In the genomic region with DNA sequence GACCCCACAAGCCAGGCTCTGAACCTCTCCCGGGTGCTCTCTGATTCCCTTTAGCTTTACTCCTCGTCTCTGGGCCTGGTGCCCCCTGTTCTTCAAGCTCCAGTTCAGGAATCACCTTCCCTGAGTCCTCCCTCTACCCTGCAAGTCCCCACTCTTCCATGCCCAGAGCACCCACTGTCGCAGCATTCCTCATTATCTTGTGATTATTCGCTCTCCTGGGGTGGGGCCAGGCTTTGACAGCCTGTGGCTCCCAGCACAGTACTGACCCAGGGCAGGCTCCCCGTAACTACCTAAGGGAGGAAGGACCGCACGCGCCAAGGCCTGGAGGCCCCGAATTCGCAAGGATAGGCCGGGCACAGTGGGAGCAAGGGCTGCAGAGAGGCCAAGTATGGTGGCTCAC, we compare ENCODE assay signal across 21 cellular contexts. TPM values are rescaled to one million over a fixed set of nuclear protein-coding genes. Genes with fewer than 3 reads are reported as not detected.
DNase-seq lines count a peak whose midpoint lies in the region; ATAC-seq and TF ChIP-seq lines count a peak whose summit lies in the region.
"Had no signal": no experiment of that assay in that cellular context is flagged by ENCODE, and none has a peak within 500 bp of the region (broad histone marks: within the 10 kb centered on the region; RNA-seq: fewer than 3 reads in every experiment).

No MANE protein-coding gene starts in this region.

- TF ChIP-seq EP300 in transverse colon (IDR thresholded peaks at IDR 0.05; ENCODE audit: low read depth) = no peak

- H3K36me3 Mint-ChIP-seq in stimulated activated effector memory CD8-positive, alpha-beta T cell treated with anti-CD3 and anti-CD28 coated beads, Interleukin-12 subunit alpha, Interleukin-12 subunit beta, amount 100 ng/mL, for 72 hours = no peaks in the 10 kb centered on the region
- H3K36me3 Mint-ChIP-seq: naive B cell had no signal

- CTCF ChIA-PET in HCT116 (lab: Charles Lee) = interaction anchor here (0.9 to 1.6 kb wide), 9 partner anchors 8 to 212 kb away, joined by 3 to 15 read pairs (median 5); partner anchors contain the start of gene CDC20

- no peaks in the 10 kb centered on the region for H3K79me1 ChIP-seq in neuronal stem cell (ENCODE audit: low read depth, low read length)

- no peak for ATAC-seq in HCT116
- ATAC-seq in stimulated activated effector memory CD8-positive, alpha-beta T cell treated with anti-CD3 and anti-CD28 coated beads, Interleukin-12 subunit alpha, Interleukin-12 subunit beta, amount 100 ng/mL, for 72 hours = no peak

- H2AK5ac ChIP-seq in neuronal stem cell (ENCODE audit: low read depth, low read length) = no peak overlapping the region

- H4K8ac ChIP-seq in neuronal stem cell (ENCODE audit: low read depth, low read length) = no peak overlapping the region

- no peak overlapping the region for H2BK120ac ChIP-seq in neuronal stem cell (ENCODE audit: low read depth, low read length)

- intact Hi-C loops in HCT116 (cut with micrococcal nuclease) (no loop called here), colonic mucosa (cut with DNase I) (no loop called here), transverse colon (cut with DNase I; ENCODE audit: low total_unique reads) (no loop called here), testis (cut with DNase I; ENCODE audit: low total_unique reads) (no loop called here)

- peak overlapping the region; percentile 56 for H3K9ac ChIP-seq in HCT116 (ENCODE audit: low read length)
- peak overlapping the region in 1 of 2 donors; percentile 93 for H3K9ac ChIP-seq in colonic mucosa (ENCODE audit: low read depth in 2 of 2, low read length in 2 of 2)
- peak overlapping the region; percentile 38 to 98 for H3K9ac ChIP-seq in mucosa of rectum (ENCODE audit: low read depth in 1 of 2, low read length in 2 of 2)
- H3K9ac ChIP-seq in neuronal stem cell (ENCODE audit: low read depth, low read length, poor library complexity) = no peak overlapping the region

- no peaks in the 10 kb centered on the region for H3K9me2 ChIP-seq in HCT116 (ENCODE audit: insufficient read depth)

- H2BK15ac ChIP-seq in neuronal stem cell (ENCODE audit: low read length) = no peak overlapping the region

- TF ChIP-seq CTCF in HCT116 (IDR thresholded peaks at IDR 0.05 in 2 of 3, conservative IDR thresholded peaks at IDR 0.05 in 1 of 3; ENCODE audit: borderline replicate concordance in 1 of 3, insufficient read depth in 1 of 3, low read depth in 2 of 3, low read length in 2 of 3) (no peak), colonic mucosa (IDR thresholded peaks at IDR 0.05) (no peak), transverse colon (IDR thresholded peaks at IDR 0.05) (no peak), testis (IDR thresholded peaks at IDR 0.05) (no peak)

- 80% methylated on average over 11 of the region's 11 CpGs; no CpG with 5 or more reads in 1 of the 2 donors for WGBS in transverse colon (ENCODE audit: low coverage in 1 of 2), 2 donors
- WGBS in testis, 2 donors = 82 to 94% methylated on average over 5 to 11 of the region's 11 CpGs
- WGBS in neuronal stem cell (ENCODE audit: extremely low coverage in 2 of 2, insufficient read length in 2 of 2, insufficient replicate concordance in 1 of 2), 2 donors = no CpG with 5 or more reads among the region's 11 CpGs

- H3K36me3 ChIP-seq in HCT116 (ENCODE audit: control insufficient read depth in 1 of 2, insufficient read depth in 2 of 2, low read length in 2 of 2) (0 out of 4 replicates have a peak, but pooled peaks cover 0 to 2% of the 10 kb centered on the region in 2 experiments), colonic mucosa (no peaks in the 10 kb centered on the region), mucosa of rectum (ENCODE audit: control insufficient read depth in 2 of 2, insufficient read depth in 2 of 2, low read length in 2 of 2) (peaks cover 0 to 7% of the 10 kb centered on the region in 2 donors), transverse colon (no peaks in the 10 kb centered on the region), testis (ENCODE audit: low read depth, missing control alignments) (no peaks in the 10 kb centered on the region), neuronal stem cell (replicated peaks in 1 of 2; ENCODE audit: control insufficient read depth in 2 of 2, insufficient read depth in 2 of 2, low read length in 2 of 2) (no peaks in the 10 kb centered on the region)
- H3K36me3 ChIP-seq: adrenal gland, cardiac muscle cell, esophagus muscularis mucosa, ovary had no signal

- peak overlapping the region; percentile 55; the same call in 1 of the 2 replicates for H3K27ac ChIP-seq in HCT116 (ENCODE audit: low read depth, low read length)
- H3K27ac ChIP-seq in colonic mucosa = peak overlapping the region; percentile 85
- peak overlapping the region; percentile 92 to 98 for H3K27ac ChIP-seq in mucosa of rectum (ENCODE audit: low read depth in 2 of 2, low read length in 2 of 2)
- H3K27ac ChIP-seq in transverse colon = peak overlapping the region; percentile 77 to 85 (median 82)
- no peak overlapping the region for H3K27ac ChIP-seq in testis
- no peak overlapping the region for H3K27ac ChIP-seq in neuronal stem cell (replicated peaks; ENCODE audit: low read length)
- H3K27ac ChIP-seq: adrenal gland, cardiac muscle cell, esophagus muscularis mucosa, ovary had no signal

- H3K27me3 ChIP-seq in HCT116 (ENCODE audit: insufficient read depth, low read length) = 0 out of 2 replicates have a peak, but pooled peaks cover 3% of the 10 kb centered on the region
- no peaks in the 10 kb centered on the region for H3K27me3 ChIP-seq in colonic mucosa
- H3K27me3 ChIP-seq in mucosa of rectum (ENCODE audit: control insufficient read depth in 2 of 2, insufficient read depth in 2 of 2, low read length in 2 of 2) = no peaks in the 10 kb centered on the region
- H3K27me3 ChIP-seq in transverse colon = no peaks in the 10 kb centered on the region
- no peaks in the 10 kb centered on the region for H3K27me3 ChIP-seq in testis
- H3K27me3 ChIP-seq in neuronal stem cell (ENCODE audit: control insufficient read depth in 3 of 3, insufficient read depth in 3 of 3, low read depth in 1 of 3, low read length in 3 of 3) = peaks cover 0 to 32% (median 6%) of the 10 kb centered on the region in 3 experiments
- H3K27me3 ChIP-seq: adrenal gland, cardiac muscle cell, ovary had no signal

- no peak for TF ChIP-seq POLR2A in HCT116 (IDR thresholded peaks at IDR 0.05; ENCODE audit: borderline replicate concordance, extremely low read depth, insufficient read depth, insufficient read length)
- TF ChIP-seq POLR2A in transverse colon (IDR thresholded peaks at IDR 0.05) = no peak
- TF ChIP-seq POLR2A in testis (IDR thresholded peaks at IDR 0.05) = no peak

- DNase-seq in HCT116 (ENCODE audit: low read depth, low spot score) (no peak), colonic mucosa (peak; percentile 52), transverse colon (peak; percentile 18), HUDEP-2 (lab: John Stamatoyannopoulos, UW; ENCODE audit: unreplicated experiment in 76 of 76) (no peak), testis (no peak), neuronal stem cell (ENCODE audit: low spot score) (no peak)
- no peak for DNase-seq in stimulated activated effector memory CD8-positive, alpha-beta T cell treated with anti-CD3 and anti-CD28 coated beads, Interleukin-12 subunit alpha, Interleukin-12 subunit beta, amount 100 ng/mL, for 72 hours (ENCODE audit: low spot score in 2 of 2)
- DNase-seq: activated CD4-positive, alpha-beta T cell treated with anti-CD3 and anti-CD28 coated beads, Interleukin-2, amount 10 ng/mL, durations not matched to agents 24 days and 14 days; activated CD8-positive, alpha-beta memory T cell treated with anti-CD3 and anti-CD28 coated beads, Interleukin-2, amount 50 U/mL, for 48 hours; activated effector memory CD4-positive, alpha-beta T cell treated with anti-CD3 and anti-CD28 coated beads, Interleukin-2, amount 50 U/mL, for 16 hours; adrenal gland; CD4-positive, alpha-beta T cell; effector CD4-positive, alpha-beta T cell; naive B cell; ovary; Right ventricle myocardium superior; stimulated activated CD4-positive, alpha-beta T cell treated with anti-CD3 and anti-CD28 coated beads, Interleukin-4, amount 100 ng/mL, for 4 hours; SW 1271 had no signal

- in situ Hi-C loops in transverse colon (cut with MboI; ENCODE audit: low pct_ligation_motif_present in 1 of 4, low pct_unique_long_range_greater_than_20kb in 1 of 4, low sequenced_read_pairs in 3 of 4) = no loop called here

- POLR2A ChIA-PET in HCT116 (lab: Charles Lee) = interaction anchor here (0.6 to 1.5 kb wide), 6 partner anchors 9 to 103 kb away, joined by 3 to 12 read pairs (median 4); partner anchors contain the start of genes CDC20 and ELOVL1

- H4K20me1 ChIP-seq in HCT116 (ENCODE audit: insufficient read depth) = no peaks in the 10 kb centered on the region

- no peaks in the 10 kb centered on the region for H3K79me2 ChIP-seq in HCT116 (ENCODE audit: insufficient read depth, low read length)

- H3K9me3 ChIP-seq in HCT116 (ENCODE audit: control insufficient read depth in 1 of 2, insufficient read depth in 1 of 2, low read depth in 1 of 2, low read length in 2 of 2) (no peaks in the 10 kb centered on the region), colonic mucosa (no peaks in the 10 kb centered on the region), mucosa of rectum (ENCODE audit: control insufficient read depth in 2 of 2, low read length in 2 of 2) (no peaks in the 10 kb centered on the region), transverse colon (no peaks in the 10 kb centered on the region), testis (no peaks in the 10 kb centered on the region), neuronal stem cell (replicated peaks in 1 of 2; ENCODE audit: control insufficient read depth in 2 of 2, insufficient read depth in 1 of 2, low read depth in 1 of 2, low read length in 2 of 2) (no peaks in the 10 kb centered on the region)
- H3K9me3 ChIP-seq: adrenal gland, esophagus muscularis mucosa, ovary had no signal

- RAD21 ChIA-PET in HCT116 (lab: Charles Lee; ENCODE audit: low non-redundant PET in 1 of 2, low total read pairs in 2 of 2, uncharacterized antibody in 2 of 2, unreplicated experiment in 2 of 2) = interaction anchor here in 1 of 2 experiments (0.7 to 1.5 kb wide), 3 partner anchors 46 to 128 kb away, joined by 3 to 4 read pairs (median 3); partner anchors contain the start of gene CDC20

- no peak overlapping the region for H3K4ac ChIP-seq in neuronal stem cell (ENCODE audit: low read length)

- H3K27ac Mint-ChIP-seq in stimulated activated effector memory CD8-positive, alpha-beta T cell treated with anti-CD3 and anti-CD28 coated beads, Interleukin-12 subunit alpha, Interleukin-12 subunit beta, amount 100 ng/mL, for 72 hours = no peak overlapping the region
- H3K27ac Mint-ChIP-seq: activated CD4-positive, alpha-beta T cell treated with anti-CD3 and anti-CD28 coated beads, Interleukin-2, amount 10 ng/mL, durations not matched to agents 24 days and 14 days; CD4-positive, alpha-beta T cell; naive B cell had no signal

- H3K18ac ChIP-seq in neuronal stem cell (ENCODE audit: low read length) = no peak overlapping the region

- no peak overlapping the region for H4K91ac ChIP-seq in neuronal stem cell (ENCODE audit: low read depth, low read length, poor library complexity)

- no peak overlapping the region for H3K14ac ChIP-seq in neuronal stem cell (ENCODE audit: low read length)

- BruUV-seq in HCT116 (replicated peaks; lab: Mats Ljungman, UMichigan) = no TSS peak

- H3K4me3 ChIP-seq in HCT116 (replicated peaks in 1 of 2; ENCODE audit: low read depth in 1 of 2, low read length in 2 of 2) (peak overlapping the region; percentile 70 to 72; a peak in 3 of 4 replicates), colonic mucosa (peak overlapping the region; percentile 36), mucosa of rectum (ENCODE audit: low read length in 2 of 2) (peak overlapping the region; percentile 83 to 92), transverse colon (peak overlapping the region in 2 of 4 donors; percentile 37 to 47), testis (no peak overlapping the region), neuronal stem cell (ENCODE audit: low read length in 2 of 2) (no peak overlapping the region)
- H3K4me3 ChIP-seq: adrenal gland, cardiac muscle cell, esophagus muscularis mucosa, ovary had no signal

- H3K4me1 Mint-ChIP-seq in stimulated activated effector memory CD8-positive, alpha-beta T cell treated with anti-CD3 and anti-CD28 coated beads, Interleukin-12 subunit alpha, Interleukin-12 subunit beta, amount 100 ng/mL, for 72 hours = no peaks in the 10 kb centered on the region
- H3K4me1 Mint-ChIP-seq: activated CD4-positive, alpha-beta T cell treated with anti-CD3 and anti-CD28 coated beads, Interleukin-2, amount 10 ng/mL, durations not matched to agents 24 days and 14 days had no signal

- no peak overlapping the region for H3K23ac ChIP-seq in neuronal stem cell (ENCODE audit: low read depth, low read length, poor library complexity)

- no peak overlapping the region for H3K4me3 Mint-ChIP-seq in stimulated activated effector memory CD8-positive, alpha-beta T cell treated with anti-CD3 and anti-CD28 coated beads, Interleukin-12 subunit alpha, Interleukin-12 subunit beta, amount 100 ng/mL, for 72 hours
- H3K4me3 Mint-ChIP-seq: activated CD4-positive, alpha-beta T cell treated with anti-CD3 and anti-CD28 coated beads, Interleukin-2, amount 10 ng/mL, durations not matched to agents 24 days and 14 days; CD4-positive, alpha-beta T cell had no signal

- H2AFZ ChIP-seq in HCT116 (ENCODE audit: low read depth, low read length, poor library complexity, severe bottlenecking) (no peak overlapping the region), neuronal stem cell (ENCODE audit: low read length) (no peak overlapping the region)

- peaks cover 14 to 27% of the 10 kb centered on the region in 2 experiments; a peak in 3 of 4 replicates for H3K4me1 ChIP-seq in HCT116 (ENCODE audit: control insufficient read depth in 1 of 2, insufficient read depth in 2 of 2, low read length in 2 of 2)
- H3K4me1 ChIP-seq in colonic mucosa = no peaks in the 10 kb centered on the region
- peaks cover 16 to 34% of the 10 kb centered on the region in 2 donors for H3K4me1 ChIP-seq in mucosa of rectum (ENCODE audit: control insufficient read depth in 2 of 2, insufficient read depth in 2 of 2, low read length in 2 of 2)
- peaks cover 0 to 20% (median 7%) of the 10 kb centered on the region in 4 donors for H3K4me1 ChIP-seq in transverse colon
- peaks cover 3% of the 10 kb centered on the region for H3K4me1 ChIP-seq in testis
- H3K4me1 ChIP-seq in neuronal stem cell (ENCODE audit: control insufficient read depth in 2 of 2, insufficient read depth in 1 of 2, low read depth in 1 of 2, low read length in 2 of 2) = peaks cover 6 to 18% of the 10 kb centered on the region in 2 donors
- H3K4me1 ChIP-seq: esophagus muscularis mucosa had no signal

- H2BK12ac ChIP-seq in neuronal stem cell (ENCODE audit: low read length) = no peak overlapping the region

- H3K4me2 ChIP-seq in HCT116 (ENCODE audit: low read length) (peak overlapping the region; percentile 89), neuronal stem cell (ENCODE audit: insufficient read depth, low read length, poor library complexity, severe bottlenecking) (no peak overlapping the region)

- no peaks in the 10 kb centered on the region for H3K9me3 Mint-ChIP-seq in stimulated activated effector memory CD8-positive, alpha-beta T cell treated with anti-CD3 and anti-CD28 coated beads, Interleukin-12 subunit alpha, Interleukin-12 subunit beta, amount 100 ng/mL, for 72 hours
- H3K9me3 Mint-ChIP-seq: activated CD4-positive, alpha-beta T cell treated with anti-CD3 and anti-CD28 coated beads, Interleukin-2, amount 10 ng/mL, durations not matched to agents 24 days and 14 days; CD4-positive, alpha-beta T cell; naive B cell had no signal

- H2BK5ac ChIP-seq in neuronal stem cell (ENCODE audit: low read length) = no peak overlapping the region

- no peak for TF ChIP-seq RAD21 in HCT116 (IDR thresholded peaks at IDR 0.05; ENCODE audit: low read depth)

RNA-seq across cellular contexts. Expression of gene C1orf210, which starts 0.7 kb away (rescaled TPM):
- total RNA-seq in HCT116 (2021; ENCODE audit: unreplicated experiment) (7.6 TPM), colonic mucosa (10 to 100 TPM; 67.4 to 94.3 TPM), transverse colon (100 to 1,000 TPM in 1 of 4 donors, 10 to 100 TPM in 3; 43.8 to 100 (median 57.6) TPM), testis (under 1 TPM in 1 of 2 donors, not detected in 1; 0.25 TPM)
- 10.1 and 10.9 TPM in 2 replicates for polyA plus RNA-seq in HCT116 (2012)
- polyA plus RNA-seq in testis (ENCODE audit: insufficient read depth, low read depth, low replicate concordance) = 0.71 TPM
- 0.03 TPM for polyA plus RNA-seq in neuronal stem cell (2013, experiment 1 of 2)
- 0.10 TPM for polyA plus RNA-seq in neuronal stem cell (2013, experiment 2 of 2)
- total RNA-seq: activated CD4-positive, alpha-beta T cell treated with anti-CD3 and anti-CD28 coated beads, Interleukin-2, amount 10 ng/mL, durations not matched to agents 24 days and 14 days; adrenal gland; CD4-positive, alpha-beta T cell; esophagus muscularis mucosa; Right ventricle myocardium superior had no signal
- polyA plus RNA-seq: adrenal gland, cardiac muscle cell, ovary had no signal

RNA-seq across cellular contexts. Expression of gene TIE1, which starts 14.7 kb away (rescaled TPM):
- not detected for total RNA-seq in HCT116 (2021; ENCODE audit: unreplicated experiment)
- polyA plus RNA-seq in HCT116 (2012) = 0.16 and 0.17 TPM in 2 replicates
- total RNA-seq in colonic mucosa = 1 to 10 TPM; 5.1 to 7.6 TPM
- total RNA-seq in transverse colon = 1 to 10 TPM; 2.4 to 7.8 (median 5.3) TPM
- 10 to 100 TPM; 10.5 to 16.8 TPM for total RNA-seq in testis
- 10.9 TPM for polyA plus RNA-seq in testis (ENCODE audit: insufficient read depth, low read depth, low replicate concordance)
- polyA plus RNA-seq in neuronal stem cell (2013, experiment 1 of 2) = 0.10 TPM
- 0.14 TPM for polyA plus RNA-seq in neuronal stem cell (2013, experiment 2 of 2)
- total RNA-seq: CD4-positive, alpha-beta T cell had no signal
- polyA plus RNA-seq: cardiac muscle cell had no signal

RNA-seq across cellular contexts. Expression of gene TMEM125, which starts 16.3 kb away (rescaled TPM):
- total RNA-seq in HCT116 (2021; ENCODE audit: unreplicated experiment) (13.9 TPM), colonic mucosa (10 to 100 TPM; 59.8 to 80.0 TPM), transverse colon (10 to 100 TPM; 19.7 to 66.8 (median 51.2) TPM), testis (1 to 10 TPM in 1 of 2 donors, under 1 TPM in 1; 0.71 to 2.0 TPM)
- polyA plus RNA-seq in HCT116 (2012) = 22.3 and 32.5 TPM in 2 replicates
- polyA plus RNA-seq in testis (ENCODE audit: insufficient read depth, low read depth, low replicate concordance) = 2.2 TPM
- polyA plus RNA-seq in neuronal stem cell (2013, experiment 1 of 2) = 0.25 TPM
- polyA plus RNA-seq in neuronal stem cell (2013, experiment 2 of 2) = 0.21 TPM
- total RNA-seq: activated CD4-positive, alpha-beta T cell treated with anti-CD3 and anti-CD28 coated beads, Interleukin-2, amount 10 ng/mL, durations not matched to agents 24 days and 14 days; CD4-positive, alpha-beta T cell; Right ventricle myocardium superior had no signal

RNA-seq across cellular contexts. Expression of gene MPL, which starts 51.5 kb away (rescaled TPM):
- total RNA-seq in HCT116 (2021; ENCODE audit: unreplicated experiment) (not detected), colonic mucosa (under 1 TPM in 1 of 2 donors, not detected in 1; 0.12 TPM), transverse colon (under 1 TPM in 1 of 4 donors, not detected in 3; 0.32 TPM), testis (under 1 TPM; 0.47 to 0.56 TPM)
- 0.11 and 0.16 TPM in 2 replicates for polyA plus RNA-seq in HCT116 (2012)
- polyA plus RNA-seq in testis (ENCODE audit: insufficient read depth, low read depth, low replicate concordance) = 0.32 TPM
- not detected for polyA plus RNA-seq in neuronal stem cell (2013, experiment 1 of 2)
- polyA plus RNA-seq in neuronal stem cell (2013, experiment 2 of 2) = not detected
- total RNA-seq: activated CD4-positive, alpha-beta T cell treated with anti-CD3 and anti-CD28 coated beads, Interleukin-2, amount 10 ng/mL, durations not matched to agents 24 days and 14 days; cardiac muscle cell; CD4-positive, alpha-beta T cell had no signal
- polyA plus RNA-seq: cardiac muscle cell had no signal

Comparison
In these comparisons a context has a peak if more than half of its experiments do, and no peak if none do; other contexts are left out.
1. DNase-seq: peak in colonic mucosa (single experiment) and transverse colon (single experiment); none in HCT116 (single experiment), stimulated activated effector memory CD8-positive, alpha-beta T cell treated with anti-CD3 and anti-CD28 coated beads, Interleukin-12 subunit alpha, Interleukin-12 subunit beta, amount 100 ng/mL, for 72 hours (0 of 2), HUDEP-2 (0 of 76), testis (single experiment) and neuronal stem cell (single experiment).
2. H3K27ac ChIP-seq: peak in HCT116 (single experiment), colonic mucosa (single experiment), mucosa of rectum (2 of 2) and transverse colon (4 of 4); none in testis (0 of 2) and neuronal stem cell (single experiment).
3. H3K4me3 ChIP-seq: peak in HCT116 (2 of 2), colonic mucosa (single experiment) and mucosa of rectum (2 of 2); none in testis (0 of 2) and neuronal stem cell (0 of 2).